ENCODE assay signal across 1 cellular context in genomic region chr10:5873515-5873995, GRCh38.
TF ChIP-seq lines count a peak whose summit lies in the region.

No MANE protein-coding gene starts in this region.

TF ChIP-seq in HepG2, 621 proteins besides CTCF, POLR2A, EP300 and RAD21 (continued from another document):
- TF ChIP-seq TFAP4 (IDR thresholded peaks at IDR 0.05; ENCODE audit: borderline replicate concordance, low read depth) (no peak), ZNF230 (CRISPR knock-in tag; IDR thresholded peaks at IDR 0.05) (no peak), PAX8 (CRISPR knock-in tag; IDR thresholded peaks at IDR 0.05; ENCODE audit: borderline replicate concordance) (no peak), KDM6A (CRISPR knock-in tag; IDR thresholded peaks at IDR 0.05; ENCODE audit: low read depth) (no peak), TEAD2 (CRISPR knock-in tag; IDR thresholded peaks at IDR 0.05) (no peak), SAP130 (CRISPR knock-in tag; IDR thresholded peaks at IDR 0.05; ENCODE audit: low read depth) (peak; percentile 28; the same call in 1 of the 2 replicates), ZNF343 (CRISPR knock-in tag; IDR thresholded peaks at IDR 0.05) (no peak), ARID3A (IDR thresholded peaks at IDR 0.05; ENCODE audit: low read depth, low read length) (0 out of 2 replicates have a peak, but pooled peaks have one; percentile 22), MEF2D (CRISPR knock-in tag; IDR thresholded peaks at IDR 0.05) (no peak), SMC3 (IDR thresholded peaks at IDR 0.05; ENCODE audit: low read length) (peak; percentile 81), CC2D1A (CRISPR knock-in tag; IDR thresholded peaks at IDR 0.05) (no peak), NR2F1 (CRISPR knock-in tag; IDR thresholded peaks at IDR 0.05) (no peak), REL (CRISPR knock-in tag; conservative IDR thresholded peaks at IDR 0.05) (no peak), ZFX (CRISPR knock-in tag; IDR thresholded peaks at IDR 0.05; ENCODE audit: low read depth) (no peak), JUN (CRISPR knock-in tag; IDR thresholded peaks at IDR 0.05) (no peak), GATAD2A (CRISPR knock-in tag; IDR thresholded peaks at IDR 0.05) (peak; percentile 34; the same call in 1 of the 2 replicates), KLF16 (CRISPR knock-in tag; IDR thresholded peaks at IDR 0.05) (peak in 1 of 2 experiments; percentile 49; a peak in 1 of 4 replicates)
- TF ChIP-seq, protein P1, sequence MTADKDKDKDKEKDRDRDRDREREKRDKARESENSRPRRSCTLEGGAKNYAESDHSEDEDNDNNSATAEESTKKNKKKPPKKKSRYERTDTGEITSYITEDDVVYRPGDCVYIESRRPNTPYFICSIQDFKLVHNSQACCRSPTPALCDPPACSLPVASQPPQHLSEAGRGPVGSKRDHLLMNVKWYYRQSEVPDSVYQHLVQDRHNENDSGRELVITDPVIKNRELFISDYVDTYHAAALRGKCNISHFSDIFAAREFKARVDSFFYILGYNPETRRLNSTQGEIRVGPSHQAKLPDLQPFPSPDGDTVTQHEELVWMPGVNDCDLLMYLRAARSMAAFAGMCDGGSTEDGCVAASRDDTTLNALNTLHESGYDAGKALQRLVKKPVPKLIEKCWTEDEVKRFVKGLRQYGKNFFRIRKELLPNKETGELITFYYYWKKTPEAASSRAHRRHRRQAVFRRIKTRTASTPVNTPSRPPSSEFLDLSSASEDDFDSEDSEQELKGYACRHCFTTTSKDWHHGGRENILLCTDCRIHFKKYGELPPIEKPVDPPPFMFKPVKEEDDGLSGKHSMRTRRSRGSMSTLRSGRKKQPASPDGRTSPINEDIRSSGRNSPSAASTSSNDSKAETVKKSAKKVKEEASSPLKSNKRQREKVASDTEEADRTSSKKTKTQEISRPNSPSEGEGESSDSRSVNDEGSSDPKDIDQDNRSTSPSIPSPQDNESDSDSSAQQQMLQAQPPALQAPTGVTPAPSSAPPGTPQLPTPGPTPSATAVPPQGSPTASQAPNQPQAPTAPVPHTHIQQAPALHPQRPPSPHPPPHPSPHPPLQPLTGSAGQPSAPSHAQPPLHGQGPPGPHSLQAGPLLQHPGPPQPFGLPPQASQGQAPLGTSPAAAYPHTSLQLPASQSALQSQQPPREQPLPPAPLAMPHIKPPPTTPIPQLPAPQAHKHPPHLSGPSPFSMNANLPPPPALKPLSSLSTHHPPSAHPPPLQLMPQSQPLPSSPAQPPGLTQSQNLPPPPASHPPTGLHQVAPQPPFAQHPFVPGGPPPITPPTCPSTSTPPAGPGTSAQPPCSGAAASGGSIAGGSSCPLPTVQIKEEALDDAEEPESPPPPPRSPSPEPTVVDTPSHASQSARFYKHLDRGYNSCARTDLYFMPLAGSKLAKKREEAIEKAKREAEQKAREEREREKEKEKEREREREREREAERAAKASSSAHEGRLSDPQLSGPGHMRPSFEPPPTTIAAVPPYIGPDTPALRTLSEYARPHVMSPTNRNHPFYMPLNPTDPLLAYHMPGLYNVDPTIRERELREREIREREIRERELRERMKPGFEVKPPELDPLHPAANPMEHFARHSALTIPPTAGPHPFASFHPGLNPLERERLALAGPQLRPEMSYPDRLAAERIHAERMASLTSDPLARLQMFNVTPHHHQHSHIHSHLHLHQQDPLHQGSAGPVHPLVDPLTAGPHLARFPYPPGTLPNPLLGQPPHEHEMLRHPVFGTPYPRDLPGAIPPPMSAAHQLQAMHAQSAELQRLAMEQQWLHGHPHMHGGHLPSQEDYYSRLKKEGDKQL (CRISPR knock-in tag; IDR thresholded peaks at IDR 0.05; ENCODE audit: low read depth): no peak
